In genomic region chr6:80106418-80107235, GRCh38 we compare ENCODE assay signal across 1 cellular context.
A peak's percentile ranks its signal among the peaks of the same experiment; 100 is the strongest.
TF ChIP-seq lines count a peak whose summit lies in the region.

Gene BCKDHB, plus strand, starts transcription at chr6:80106671. Its CDS starts 23 bp downstream, at chr6:80106694.

TF ChIP-seq in HepG2, 621 proteins besides CTCF, POLR2A, EP300 and RAD21 (continued from another document and continues in another):
- no peak; the same call in 1 of the 2 replicates for TF ChIP-seq SIN3A (IDR thresholded peaks at IDR 0.05; ENCODE audit: borderline replicate concordance, low read depth, low read length)
- peak; percentile 49 for TF ChIP-seq TEAD3 (CRISPR knock-in tag; optimal IDR thresholded peaks at IDR 0.05; ENCODE audit: borderline replicate concordance)
- TF ChIP-seq KMT2B (CRISPR knock-in tag; IDR thresholded peaks at IDR 0.05), result peak; percentile 80
- 0 out of 2 replicates have a peak, but pooled peaks have one; percentile 21 for TF ChIP-seq CCDC6 (CRISPR knock-in tag; IDR thresholded peaks at IDR 0.05)
- TF ChIP-seq ZNF709 (CRISPR knock-in tag; IDR thresholded peaks at IDR 0.05), result peak; percentile 58; the same call in 1 of the 2 replicates
- TF ChIP-seq ZNF251 (CRISPR knock-in tag; IDR thresholded peaks at IDR 0.05), result no peak
- peak; percentile 12; the same call in 1 of the 2 replicates for TF ChIP-seq FOXA3 (CRISPR knock-in tag; IDR thresholded peaks at IDR 0.05)
- TF ChIP-seq ZNF33A (CRISPR knock-in tag; IDR thresholded peaks at IDR 0.05; ENCODE audit: borderline replicate concordance), result no peak
- TF ChIP-seq FOSL1 (CRISPR knock-in tag; IDR thresholded peaks at IDR 0.05; ENCODE audit: borderline replicate concordance), result no peak
- TF ChIP-seq ZNF768 (CRISPR knock-in tag; IDR thresholded peaks at IDR 0.05), result peak; percentile 72; the same call in 1 of the 2 replicates
- no peak for TF ChIP-seq FLYWCH1 (CRISPR knock-in tag; IDR thresholded peaks at IDR 0.05)
- TF ChIP-seq NFYB (CRISPR knock-in tag; IDR thresholded peaks at IDR 0.05), result peak; percentile 87
- TF ChIP-seq DZIP1 (CRISPR knock-in tag; IDR thresholded peaks at IDR 0.05), result no peak
- TF ChIP-seq KLF15 (CRISPR knock-in tag; IDR thresholded peaks at IDR 0.05; ENCODE audit: borderline replicate concordance), result peak; percentile 98
- no peak for TF ChIP-seq SNAPC5 (CRISPR knock-in tag; IDR thresholded peaks at IDR 0.05; ENCODE audit: borderline replicate concordance)
- TF ChIP-seq HNRNPUL1 (IDR thresholded peaks at IDR 0.05; ENCODE audit: low read depth, low read length), result no peak
- TF ChIP-seq, protein P1, sequence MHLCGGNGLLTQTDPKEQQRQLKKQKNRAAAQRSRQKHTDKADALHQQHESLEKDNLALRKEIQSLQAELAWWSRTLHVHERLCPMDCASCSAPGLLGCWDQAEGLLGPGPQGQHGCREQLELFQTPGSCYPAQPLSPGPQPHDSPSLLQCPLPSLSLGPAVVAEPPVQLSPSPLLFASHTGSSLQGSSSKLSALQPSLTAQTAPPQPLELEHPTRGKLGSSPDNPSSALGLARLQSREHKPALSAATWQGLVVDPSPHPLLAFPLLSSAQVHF (CRISPR knock-in tag; IDR thresholded peaks at IDR 0.05), result no peak
- TF ChIP-seq ZNF761 (CRISPR knock-in tag; conservative IDR thresholded peaks at IDR 0.05), result peak; percentile 70; the same call in 1 of the 2 replicates
- TF ChIP-seq MAFG (CRISPR knock-in tag; IDR thresholded peaks at IDR 0.05), result no peak
- TF ChIP-seq ZNF30 (CRISPR knock-in tag; IDR thresholded peaks at IDR 0.05), result no peak
- 0 out of 2 replicates have a peak, but pooled peaks have one; percentile 66 for TF ChIP-seq ZNF746 (CRISPR knock-in tag; IDR thresholded peaks at IDR 0.05)
- TF ChIP-seq ZNF121 (CRISPR knock-in tag; IDR thresholded peaks at IDR 0.05), result 0 out of 2 replicates have a peak, but pooled peaks have one; percentile 45
- TF ChIP-seq ZNF704 (CRISPR knock-in tag; IDR thresholded peaks at IDR 0.05; ENCODE audit: borderline replicate concordance), result peak; percentile 29; the same call in 1 of the 2 replicates
- TF ChIP-seq, protein P2, sequence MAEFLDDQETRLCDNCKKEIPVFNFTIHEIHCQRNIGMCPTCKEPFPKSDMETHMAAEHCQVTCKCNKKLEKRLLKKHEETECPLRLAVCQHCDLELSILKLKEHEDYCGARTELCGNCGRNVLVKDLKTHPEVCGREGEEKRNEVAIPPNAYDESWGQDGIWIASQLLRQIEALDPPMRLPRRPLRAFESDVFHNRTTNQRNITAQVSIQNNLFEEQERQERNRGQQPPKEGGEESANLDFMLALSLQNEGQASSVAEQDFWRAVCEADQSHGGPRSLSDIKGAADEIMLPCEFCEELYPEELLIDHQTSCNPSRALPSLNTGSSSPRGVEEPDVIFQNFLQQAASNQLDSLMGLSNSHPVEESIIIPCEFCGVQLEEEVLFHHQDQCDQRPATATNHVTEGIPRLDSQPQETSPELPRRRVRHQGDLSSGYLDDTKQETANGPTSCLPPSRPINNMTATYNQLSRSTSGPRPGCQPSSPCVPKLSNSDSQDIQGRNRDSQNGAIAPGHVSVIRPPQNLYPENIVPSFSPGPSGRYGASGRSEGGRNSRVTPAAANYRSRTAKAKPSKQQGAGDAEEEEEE (CRISPR knock-in tag; IDR thresholded peaks at IDR 0.05; ENCODE audit: borderline replicate concordance), result no peak
- no peak for TF ChIP-seq ZNF512B (CRISPR knock-in tag; IDR thresholded peaks at IDR 0.05; ENCODE audit: borderline replicate concordance)
- no peak for TF ChIP-seq ZSCAN22 (CRISPR knock-in tag; IDR thresholded peaks at IDR 0.05)
- peak; percentile 95 for TF ChIP-seq RBFOX2 (IDR thresholded peaks at IDR 0.05; ENCODE audit: low read depth, low read length)
- peak; percentile 97 for TF ChIP-seq TAF1 (CRISPR knock-in tag; IDR thresholded peaks at IDR 0.05)
- no peak for TF ChIP-seq ETV6 (CRISPR knock-in tag; conservative IDR thresholded peaks at IDR 0.05)
- TF ChIP-seq ZNF275 (CRISPR knock-in tag; IDR thresholded peaks at IDR 0.05; ENCODE audit: borderline replicate concordance), result 0 out of 2 replicates have a peak, but pooled peaks have one; percentile 40
- TF ChIP-seq HNF1A (IDR thresholded peaks at IDR 0.05; ENCODE audit: low read depth), result no peak
- no peak for TF ChIP-seq HNF1A (CRISPR knock-in tag; IDR thresholded peaks at IDR 0.05; ENCODE audit: borderline replicate concordance)
- TF ChIP-seq, protein P3, sequence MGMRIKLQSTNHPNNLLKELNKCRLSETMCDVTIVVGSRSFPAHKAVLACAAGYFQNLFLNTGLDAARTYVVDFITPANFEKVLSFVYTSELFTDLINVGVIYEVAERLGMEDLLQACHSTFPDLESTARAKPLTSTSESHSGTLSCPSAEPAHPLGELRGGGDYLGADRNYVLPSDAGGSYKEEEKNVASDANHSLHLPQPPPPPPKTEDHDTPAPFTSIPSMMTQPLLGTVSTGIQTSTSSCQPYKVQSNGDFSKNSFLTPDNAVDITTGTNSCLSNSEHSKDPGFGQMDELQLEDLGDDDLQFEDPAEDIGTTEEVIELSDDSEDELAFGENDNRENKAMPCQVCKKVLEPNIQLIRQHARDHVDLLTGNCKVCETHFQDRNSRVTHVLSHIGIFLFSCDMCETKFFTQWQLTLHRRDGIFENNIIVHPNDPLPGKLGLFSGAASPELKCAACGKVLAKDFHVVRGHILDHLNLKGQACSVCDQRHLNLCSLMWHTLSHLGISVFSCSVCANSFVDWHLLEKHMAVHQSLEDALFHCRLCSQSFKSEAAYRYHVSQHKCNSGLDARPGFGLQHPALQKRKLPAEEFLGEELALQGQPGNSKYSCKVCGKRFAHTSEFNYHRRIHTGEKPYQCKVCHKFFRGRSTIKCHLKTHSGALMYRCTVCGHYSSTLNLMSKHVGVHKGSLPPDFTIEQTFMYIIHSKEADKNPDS (CRISPR knock-in tag; IDR thresholded peaks at IDR 0.05), result no peak
- no peak for TF ChIP-seq ZBTB2 (CRISPR knock-in tag; IDR thresholded peaks at IDR 0.05; ENCODE audit: low read depth)
- peak; percentile 80; the same call in 1 of the 2 replicates for TF ChIP-seq ZNF317 (CRISPR knock-in tag; IDR thresholded peaks at IDR 0.05)
- TF ChIP-seq ZNF614 (CRISPR knock-in tag; IDR thresholded peaks at IDR 0.05; ENCODE audit: borderline replicate concordance), result peak; percentile 36; the same call in 1 of the 2 replicates
- peak; percentile 76 for TF ChIP-seq THAP11 (CRISPR knock-in tag; IDR thresholded peaks at IDR 0.05)
- TF ChIP-seq MYC (CRISPR knock-in tag; IDR thresholded peaks at IDR 0.05; ENCODE audit: borderline replicate concordance), result peak; percentile 86
- no peak for TF ChIP-seq NR2F6 (IDR thresholded peaks at IDR 0.05)
- no peak for TF ChIP-seq NR2F6 (CRISPR knock-in tag; IDR thresholded peaks at IDR 0.05)
- no peak for TF ChIP-seq ZBTB20 (CRISPR knock-in tag; IDR thresholded peaks at IDR 0.05; ENCODE audit: borderline replicate concordance, low read depth)
- no peak for TF ChIP-seq TERF1 (CRISPR knock-in tag; IDR thresholded peaks at IDR 0.05)
- no peak for TF ChIP-seq ZNF850 (CRISPR knock-in tag; conservative IDR thresholded peaks at IDR 0.05)
- TF ChIP-seq ARNTL (CRISPR knock-in tag; IDR thresholded peaks at IDR 0.05), result 0 out of 2 replicates have a peak, but pooled peaks have one; percentile 23
